8 cellular contexts compared by ENCODE assay signal in genomic region chr5:124583469-124584350, GRCh38.
DNase-seq lines count a peak whose midpoint lies in the region; TF ChIP-seq lines count a peak whose summit lies in the region.

No MANE protein-coding gene starts in this region.

- no peaks in the 10 kb centered on the region for H3K9me2 ChIP-seq in GM23248 (ENCODE audit: insufficient read depth)

- H3K36me3 ChIP-seq in GM23248 (ENCODE audit: low read depth) (no peaks in the 10 kb centered on the region), KMS-11 (ENCODE audit: insufficient read depth) (no peaks in the 10 kb centered on the region)

- H3K9me3 Mint-ChIP-seq in activated CD4-positive, alpha-beta memory T cell treated with anti-CD3 and anti-CD28 coated beads for 36 hours = no peaks in the 10 kb centered on the region

- H3K27me3 Mint-ChIP-seq in activated CD4-positive, alpha-beta memory T cell treated with anti-CD3 and anti-CD28 coated beads for 36 hours = peaks cover 2% of the 10 kb centered on the region

- no peaks in the 10 kb centered on the region for H3K27me3 ChIP-seq in GM23248 (replicated peaks; ENCODE audit: insufficient read depth)
- no peaks in the 10 kb centered on the region for H3K27me3 ChIP-seq in KMS-11 (ENCODE audit: insufficient read depth, low read depth)

- no peaks in the 10 kb centered on the region for H3F3A ChIP-seq in GM23248 (ENCODE audit: insufficient read depth)

- no peaks in the 10 kb centered on the region for H3K36me3 Mint-ChIP-seq in activated CD4-positive, alpha-beta memory T cell treated with anti-CD3 and anti-CD28 coated beads for 36 hours

- H3K9me3 ChIP-seq in GM23248 (ENCODE audit: low read depth) = no peaks in the 10 kb centered on the region

- DNase-seq in activated CD4-positive, alpha-beta T cell treated with anti-CD3 and anti-CD28 coated beads for 24 hours (ENCODE audit: low read depth in 2 of 2) = peak; percentile 1 to 2
- no peak for DNase-seq in activated CD4-positive, alpha-beta T cell treated with anti-CD3 and anti-CD28 coated beads, Interleukin-2, amount 50 U/mL, for 4 hours
- DNase-seq in GM23248 (peak; percentile 74), kidney glomerular epithelial cell (lab: John Stamatoyannopoulos, UW) (peak; percentile 72), HEK293T (ENCODE audit: extremely low spot score) (no peak), NCI-H1417 treated with DMSO at 0.1 percent for 48 hours (lab: John Stamatoyannopoulos, UW) (no peak)
- DNase-seq in activated CD4-positive, alpha-beta memory T cell treated with anti-CD3 and anti-CD28 coated beads for 36 hours = peak; percentile 38

- in situ Hi-C loops in GM23248 (cut with MboI) = no loop called here

- intact Hi-C loops in activated CD4-positive, alpha-beta memory T cell treated with anti-CD3 and anti-CD28 coated beads for 36 hours (cut with micrococcal nuclease) = loop anchor here (1.0 to 10.0 kb wide), 4 partner anchors 66 to 1861 kb away; partner anchors contain the start of gene CSNK1G3

- H3K79me2 ChIP-seq in GM23248 (ENCODE audit: insufficient read depth) (no peaks in the 10 kb centered on the region), KMS-11 (ENCODE audit: insufficient read depth, low read depth) (no peaks in the 10 kb centered on the region)

- no peak for TF ChIP-seq CTCF in KMS-11 (conservative IDR thresholded peaks at IDR 0.05; ENCODE audit: low read depth, low read length)

- H3K4me1 ChIP-seq in GM23248 (ENCODE audit: insufficient read depth) (no peaks in the 10 kb centered on the region), KMS-11 (ENCODE audit: low read depth, poor library complexity, severe bottlenecking) (peaks cover 27% of the 10 kb centered on the region)

- H3K27ac ChIP-seq in GM23248 (no peak overlapping the region), KMS-11 (peak overlapping the region; percentile 47)

- no peak overlapping the region for H3K4me3 Mint-ChIP-seq in activated CD4-positive, alpha-beta memory T cell treated with anti-CD3 and anti-CD28 coated beads for 36 hours

- no peak overlapping the region for H3K4me2 ChIP-seq in GM23248 (ENCODE audit: unreplicated experiment)
- H3K4me2 ChIP-seq in KMS-11 = peak overlapping the region; percentile 59

- CTCF ChIA-PET in activated CD4-positive, alpha-beta memory T cell treated with anti-CD3 and anti-CD28 coated beads for 36 hours (lab: Charles Lee) = no interaction called here
- CTCF ChIA-PET in HEK293T (lab: Yijun Ruan, JAX) = interaction anchor here (0.6 kb wide), 1 partner anchor 56 kb away, joined by 3 read pairs; no protein-coding TSS in a partner anchor

- H3K4me3 ChIP-seq in GM23248 (no peak overlapping the region), KMS-11 (IDR thresholded peaks at IDR 0.05; ENCODE audit: insufficient read depth, low read depth, low read length) (no peak overlapping the region)

- H3K9ac ChIP-seq in GM23248 = no peak overlapping the region
- no peak overlapping the region; the same call in 1 of the 2 replicates for H3K9ac ChIP-seq in KMS-11

- H2AFZ ChIP-seq in GM23248 (no peak overlapping the region), KMS-11 (ENCODE audit: low read depth) (no peak overlapping the region; the same call in 1 of the 2 replicates)

- no peak overlapping the region for H3K27ac Mint-ChIP-seq in activated CD4-positive, alpha-beta memory T cell treated with anti-CD3 and anti-CD28 coated beads for 36 hours

- POLR2A ChIA-PET in activated CD4-positive, alpha-beta memory T cell treated with anti-CD3 and anti-CD28 coated beads for 36 hours (lab: Charles Lee) = no interaction called here
- POLR2A ChIA-PET in HEK293T (lab: Yijun Ruan, JAX) = interaction anchor here (0.7 to 1.0 kb wide), 2 partner anchors 9 to 14 kb away, joined by 3 read pairs; no protein-coding TSS in a partner anchor

- WGBS in GM23248 (ENCODE audit: low coverage in 1 of 2, low lambda C conversion rate in 2 of 2, missing lambda C conversion rate in 2 of 2), 2 experiments = 72 to 77% methylated on average over 7 of the region's 7 CpGs

- H3K4me1 Mint-ChIP-seq in activated CD4-positive, alpha-beta memory T cell treated with anti-CD3 and anti-CD28 coated beads for 36 hours (ENCODE audit: low read depth) = peaks cover 13% of the 10 kb centered on the region

- H4K20me1 ChIP-seq in GM23248 (ENCODE audit: insufficient read depth) = no peaks in the 10 kb centered on the region
- H4K20me1 ChIP-seq in KMS-11 (ENCODE audit: insufficient read depth) = no peaks in the 10 kb centered on the region

TF ChIP-seq in HEK293T, 16 proteins besides CTCF, POLR2A, EP300 and RAD21:
- TF ChIP-seq HDGF (IDR thresholded peaks at IDR 0.05; ENCODE audit: borderline replicate concordance) (no peak), SUZ12 (IDR thresholded peaks at IDR 0.05) (no peak), FOXA1 (IDR thresholded peaks at IDR 0.05) (no peak), LEF1 (IDR thresholded peaks at IDR 0.05; ENCODE audit: borderline replicate concordance) (no peak), L3MBTL2 (conservative IDR thresholded peaks at IDR 0.05) (no peak), CTBP1 (IDR thresholded peaks at IDR 0.05; ENCODE audit: borderline replicate concordance) (no peak), FOXK2 (IDR thresholded peaks at IDR 0.05) (no peak), BHLHE40 (IDR thresholded peaks at IDR 0.05; ENCODE audit: borderline replicate concordance) (no peak), FOXM1 (IDR thresholded peaks at IDR 0.05; ENCODE audit: borderline replicate concordance) (no peak), ELF4 (IDR thresholded peaks at IDR 0.05) (no peak), ZNF384 (IDR thresholded peaks at IDR 0.05) (no peak), SP1 (IDR thresholded peaks at IDR 0.05) (no peak)
- TF ChIP-seq, protein P1, sequence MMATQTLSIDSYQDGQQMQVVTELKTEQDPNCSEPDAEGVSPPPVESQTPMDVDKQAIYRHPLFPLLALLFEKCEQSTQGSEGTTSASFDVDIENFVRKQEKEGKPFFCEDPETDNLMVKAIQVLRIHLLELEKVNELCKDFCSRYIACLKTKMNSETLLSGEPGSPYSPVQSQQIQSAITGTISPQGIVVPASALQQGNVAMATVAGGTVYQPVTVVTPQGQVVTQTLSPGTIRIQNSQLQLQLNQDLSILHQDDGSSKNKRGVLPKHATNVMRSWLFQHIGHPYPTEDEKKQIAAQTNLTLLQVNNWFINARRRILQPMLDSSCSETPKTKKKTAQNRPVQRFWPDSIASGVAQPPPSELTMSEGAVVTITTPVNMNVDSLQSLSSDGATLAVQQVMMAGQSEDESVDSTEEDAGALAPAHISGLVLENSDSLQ (IDR thresholded peaks at IDR 0.05) = no peak

Comparison
In these comparisons a context has a peak if more than half of its experiments do, and no peak if none do; other contexts are left out.
1. DNase-seq: peak in activated CD4-positive, alpha-beta T cell treated with anti-CD3 and anti-CD28 coated beads for 24 hours (2 of 2), GM23248 (single experiment), activated CD4-positive, alpha-beta memory T cell treated with anti-CD3 and anti-CD28 coated beads for 36 hours (single experiment) and kidney glomerular epithelial cell (single experiment); none in activated CD4-positive, alpha-beta T cell treated with anti-CD3 and anti-CD28 coated beads, Interleukin-2, amount 50 U/mL, for 4 hours (0 of 2), HEK293T (single experiment) and NCI-H1417 treated with DMSO at 0.1 percent for 48 hours (single experiment).